ENCODE assay signal across 23 cellular contexts in the genomic region with DNA sequence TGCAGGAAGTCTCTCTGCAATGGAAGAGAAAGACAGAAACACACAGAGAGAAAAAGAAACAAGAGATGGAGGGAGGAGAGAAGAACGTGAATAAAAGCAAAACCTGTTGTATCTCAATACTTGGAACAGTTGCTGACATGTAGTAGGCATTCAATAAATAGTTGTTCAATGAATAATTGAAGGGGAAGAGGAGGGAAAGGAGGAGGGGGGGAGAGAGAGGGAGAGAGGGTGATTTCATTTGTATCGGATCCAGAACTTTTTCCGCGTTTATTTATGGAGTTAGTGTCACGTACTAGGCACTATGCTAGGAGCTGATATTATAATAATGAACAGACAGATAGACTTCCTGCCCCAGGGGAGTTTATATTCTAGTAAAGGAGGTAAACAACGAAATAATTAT.
DNase-seq lines count a peak whose midpoint lies in the region; ATAC-seq and TF ChIP-seq lines count a peak whose summit lies in the region.
"Had no signal": no experiment of that assay in that cellular context is flagged by ENCODE, and none has a peak within 500 bp of the region (broad histone marks: within the 10 kb centered on the region; RNA-seq: fewer than 3 reads in every experiment).

No MANE protein-coding gene starts in this region.

- TF ChIP-seq CTCF in cardiac fibroblast (IDR thresholded peaks at IDR 0.05; ENCODE audit: low read depth, low read length), result no peak
- no peak for TF ChIP-seq CTCF in GM10248 (IDR thresholded peaks at IDR 0.05; ENCODE audit: control extremely low read depth, extremely low read depth, low read depth, missing control alignments)

- no peak overlapping the region for H3K4me3 ChIP-seq in cardiac fibroblast (replicated peaks in 1 of 2; ENCODE audit: low read depth in 2 of 2, low read length in 2 of 2)
- H3K4me3 ChIP-seq: A549; BLaER1 treated with 17β-estradiol and CSF1 and Interleukin-3, amounts not matched to agents 10 nM and 100 nM; breast epithelium; SK-N-MC; upper lobe of left lung had no signal

- DNase-seq in left ventricle myocardium superior (no peak), Right ventricle myocardium superior (no peak), cardiac fibroblast (ENCODE audit: low read depth in 2 of 2) (peak; percentile 12 to 39), iris pigment epithelial cell (ENCODE audit: low read depth) (peak; percentile 21), NCI-H1417 (lab: John Stamatoyannopoulos, UW) (no peak), cerebellar nuclear complex (lab: John Stamatoyannopoulos, UW) (no peak), GM10248 (ENCODE audit: extremely low spot score) (no peak)
- DNase-seq in stimulated activated CD4-positive, alpha-beta T cell treated with anti-CD3 and anti-CD28 coated beads, Interleukin-2, amount 100 ng/mL, for 24 hours, result no peak
- DNase-seq: activated CD8-positive, alpha-beta T cell treated with anti-CD3 and anti-CD28 coated beads, Interleukin-2, amount 10 ng/mL, durations not matched to agents 7 days and 5 days; activated gamma-delta T cell; Caco-2; foreskin melanocyte; hypothalamus; kidney; naive B cell; NCI-H146; NCI-H2171; occipital lobe; upper lobe of left lung had no signal

- intact Hi-C loops in left ventricle myocardium superior (cut with micrococcal nuclease) (no loop called here), Right ventricle myocardium superior (cut with DNase I) (no loop called here)

- POLR2A ChIA-PET in GM10248 (lab: Yijun Ruan, JAX), result no interaction called here

- CTCF ChIA-PET in GM10248 (lab: Yijun Ruan, JAX), result no interaction called here

- peak; percentile 72 for ATAC-seq in left ventricle myocardium superior
- no peak for ATAC-seq in Right ventricle myocardium superior (ENCODE audit: poor library complexity)
- ATAC-seq: A549; activated CD8-positive, alpha-beta T cell treated with anti-CD3 and anti-CD28 coated beads, Interleukin-2, amount 10 ng/mL, durations not matched to agents 7 days and 5 days had no signal

Comparison
In these comparisons a context has a peak if more than half of its experiments do, and no peak if none do; other contexts are left out.
1. DNase-seq: peak in cardiac fibroblast (2 of 2) and iris pigment epithelial cell (single experiment); none in left ventricle myocardium superior (single experiment), Right ventricle myocardium superior (single experiment), NCI-H1417 (0 of 3), cerebellar nuclear complex (0 of 2), GM10248 (single experiment) and stimulated activated CD4-positive, alpha-beta T cell treated with anti-CD3 and anti-CD28 coated beads, Interleukin-2, amount 100 ng/mL, for 24 hours (0 of 2).